ENCODE assay signal across 24 cellular contexts in genomic region chr5:6682239-6682638, GRCh38.
"Had no signal": no experiment of that assay in that cellular context is flagged by ENCODE, and none has a peak within 500 bp of the region (broad histone marks: within the 10 kb centered on the region; RNA-seq: fewer than 3 reads in every experiment).

No MANE protein-coding gene starts in this region.

- H3K4me3 ChIP-seq: cardiac muscle cell, SK-N-MC had no signal

- H3K36me3 ChIP-seq: brain microvascular endothelial cell, cardiac muscle cell had no signal

- H3K27me3 ChIP-seq: brain microvascular endothelial cell had no signal

- H3K4me1 Mint-ChIP-seq: activated CD4-positive, alpha-beta T cell treated with anti-CD3 and anti-CD28 coated beads, Interleukin-2, amount 10 ng/mL, durations not matched to agents 7 days and 5 days; activated naive CD4-positive, alpha-beta T cell treated with anti-CD3 and anti-CD28 coated beads, Interleukin-2, amount 10 ng/mL, durations not matched to agents 7 days and 5 days; activated naive CD8-positive, alpha-beta T cell treated with anti-CD3 and anti-CD28 coated beads for 36 hours had no signal

- H3K9me3 Mint-ChIP-seq: activated CD4-positive, alpha-beta memory T cell treated with anti-CD3 and anti-CD28 coated beads for 36 hours; activated CD4-positive, alpha-beta T cell treated with anti-CD3 and anti-CD28 coated beads, Interleukin-2, amount 10 ng/mL, durations not matched to agents 7 days and 5 days; activated naive CD4-positive, alpha-beta T cell treated with anti-CD3 and anti-CD28 coated beads, Interleukin-2, amount 10 ng/mL, durations not matched to agents 7 days and 5 days; activated naive CD8-positive, alpha-beta T cell treated with anti-CD3 and anti-CD28 coated beads for 36 hours; T-cell had no signal

- DNase-seq: activated CD4-positive, alpha-beta memory T cell treated with anti-CD3 and anti-CD28 coated beads for 36 hours; activated CD4-positive, alpha-beta T cell treated with anti-CD3 and anti-CD28 coated beads, Interleukin-2, amount 10 ng/mL, durations not matched to agents 7 days and 5 days; activated CD4-positive, CD25-positive, alpha-beta regulatory T cell; activated CD8-positive, alpha-beta memory T cell treated with anti-CD3 and anti-CD28 coated beads for 24 hours; activated gamma-delta T cell treated with Interleukin-2 at 50 U/mL for 16 hours; activated naive CD4-positive, alpha-beta T cell treated with anti-CD3 and anti-CD28 coated beads, Interleukin-2, amount 10 ng/mL, durations not matched to agents 7 days and 5 days; activated naive CD8-positive, alpha-beta T cell treated with anti-CD3 and anti-CD28 coated beads for 36 hours; activated T-cell treated with anti-CD3 and anti-CD28 coated beads, Interleukin-2, amount 50 U/mL, for 48 hours; brain microvascular endothelial cell; KBM-7; NCI-H1048; NCI-H146; NCI-H187 treated with DMSO at 0.1 percent for 48 hours; NCI-H2081 treated with DMSO at 0.1 percent for 48 hours; NCI-H446; NCI-H524; NCI-H748 treated with DMSO at 0.1 percent for 48 hours; SIG-M5; T-cell; T-helper 2 cell; T1000 had no signal

- H3K27ac ChIP-seq: brain microvascular endothelial cell, cardiac muscle cell, SK-N-MC had no signal

- H3K36me3 Mint-ChIP-seq: activated CD4-positive, alpha-beta memory T cell treated with anti-CD3 and anti-CD28 coated beads for 36 hours; activated naive CD4-positive, alpha-beta T cell treated with anti-CD3 and anti-CD28 coated beads, Interleukin-2, amount 10 ng/mL, durations not matched to agents 7 days and 5 days; activated naive CD8-positive, alpha-beta T cell treated with anti-CD3 and anti-CD28 coated beads for 36 hours; T-cell had no signal

- H3K4me3 Mint-ChIP-seq: activated CD4-positive, alpha-beta memory T cell treated with anti-CD3 and anti-CD28 coated beads for 36 hours; activated CD4-positive, alpha-beta T cell treated with anti-CD3 and anti-CD28 coated beads, Interleukin-2, amount 10 ng/mL, durations not matched to agents 7 days and 5 days; activated naive CD4-positive, alpha-beta T cell treated with anti-CD3 and anti-CD28 coated beads, Interleukin-2, amount 10 ng/mL, durations not matched to agents 7 days and 5 days; activated naive CD8-positive, alpha-beta T cell treated with anti-CD3 and anti-CD28 coated beads for 36 hours; activated T-helper 17 cell treated with anti-CD3 and anti-CD28 coated beads, Interleukin-2, amount 50 U/mL, for 72 hours; T-cell had no signal

- H3K27ac Mint-ChIP-seq: activated CD4-positive, alpha-beta memory T cell treated with anti-CD3 and anti-CD28 coated beads for 36 hours; activated CD4-positive, alpha-beta T cell treated with anti-CD3 and anti-CD28 coated beads, Interleukin-2, amount 10 ng/mL, durations not matched to agents 7 days and 5 days; activated naive CD4-positive, alpha-beta T cell treated with anti-CD3 and anti-CD28 coated beads, Interleukin-2, amount 10 ng/mL, durations not matched to agents 7 days and 5 days; activated naive CD8-positive, alpha-beta T cell treated with anti-CD3 and anti-CD28 coated beads for 36 hours; activated T-helper 17 cell treated with anti-CD3 and anti-CD28 coated beads, Interleukin-2, amount 50 U/mL, for 72 hours; T-cell had no signal
